ENCODE assay signal across 2 cellular contexts in the genomic region with DNA sequence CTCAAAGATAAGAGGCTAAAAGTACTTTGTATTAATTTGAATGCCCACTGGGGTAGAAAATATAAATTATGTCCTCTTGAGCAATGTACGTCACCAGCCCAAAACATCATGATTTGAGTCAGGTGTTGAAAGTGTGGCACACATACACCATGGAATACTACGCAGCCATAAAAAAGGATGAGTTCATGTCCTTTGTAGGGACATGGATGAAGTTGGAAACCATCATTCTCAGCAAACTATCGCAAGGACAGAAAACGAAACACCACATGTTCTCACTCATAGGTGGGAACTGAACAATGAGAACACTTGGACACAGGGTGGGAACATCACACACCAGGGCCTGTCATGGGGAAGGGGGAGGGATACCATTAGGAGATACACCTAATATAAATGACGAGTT.
A peak's percentile ranks its signal among the peaks of the same experiment; 100 is the strongest.
DNase-seq lines count a peak whose midpoint lies in the region; ATAC-seq, FAIRE-seq and TF ChIP-seq lines count a peak whose summit lies in the region.
"Not testable (repeated sequence)": the region's sequence is repeated elsewhere in the genome, so short reads cannot be mapped to it uniquely, and the experiment has no call there.

No MANE protein-coding gene starts in this region.

- not testable (repeated sequence) for H3K4me1 ChIP-seq in HEK293 (ENCODE audit: control insufficient read depth, insufficient read depth, low read length); K562 (replicated peaks in 1 of 2; ENCODE audit: control insufficient read depth in 2 of 2, insufficient read depth in 2 of 2, low read length in 2 of 2)

- not testable (repeated sequence) for BruUV-seq in K562 (replicated peaks; lab: Mats Ljungman, UMichigan)

- FAIRE-seq in K562 (lab: Jason Lieb, UNC): not testable (repeated sequence)

- not testable (repeated sequence) for ATAC-seq in K562

- TF ChIP-seq RAD21 in K562 (CRISPR knock-in tag; conservative IDR thresholded peaks at IDR 0.05 in 1 of 2, IDR thresholded peaks at IDR 0.05 in 1 of 2): not testable (repeated sequence)

- not testable (repeated sequence) for H3K9ac ChIP-seq in K562 (ENCODE audit: insufficient read depth in 1 of 2, low read depth in 2 of 2, low read length in 2 of 2)

- DNase-seq in K562 (ENCODE audit: extremely low read depth in 1 of 4, low spot score in 3 of 4): not testable (repeated sequence)

- not testable (repeated sequence) for H3K4me3 ChIP-seq in HEK293 (ENCODE audit: low read depth, low read length); K562

- in situ Hi-C loops in K562 (cut with MboI): not testable (repeated sequence)

- not testable (repeated sequence) for H3K27ac ChIP-seq in HEK293 (ENCODE audit: extremely low read depth, low read depth, low read length); K562 (ENCODE audit: extremely low read depth, low read depth, low read length)

- H3K79me2 ChIP-seq in K562 (ENCODE audit: control insufficient read depth, insufficient read depth, low read length): not testable (repeated sequence)

- H2AFZ ChIP-seq in K562 (ENCODE audit: low read depth, low read length): not testable (repeated sequence)

- CTCF ChIA-PET in HEK293 (lab: Yijun Ruan, JAX); K562 (lab: Yijun Ruan, JAX; ENCODE audit: low intra/inter-chr PET ratio): not testable (repeated sequence)

- not testable (repeated sequence) for H3K36me3 ChIP-seq in HEK293 (ENCODE audit: control insufficient read depth in 2 of 2, insufficient read depth in 1 of 2, low read length in 2 of 2); K562 (ENCODE audit: control insufficient read depth, insufficient read depth, low read length)

- intact Hi-C loops in K562 (cut with micrococcal nuclease): not testable (repeated sequence)

- TF ChIP-seq CTCF in HEK293 (tag by site-specific recombination; IDR thresholded peaks at IDR 0.05); K562 (IDR thresholded peaks at IDR 0.05 in 2 of 3, conservative IDR thresholded peaks at IDR 0.05 in 1 of 3; ENCODE audit: insufficient read depth in 2 of 3, low read depth in 1 of 3, low read length in 3 of 3): not testable (repeated sequence)

- not testable (repeated sequence) for H3K27me3 ChIP-seq in K562 (ENCODE audit: control insufficient read depth in 2 of 2, insufficient read depth in 2 of 2, low read length in 2 of 2)

- TF ChIP-seq POLR2A in K562 (conservative IDR thresholded peaks at IDR 0.05): not testable (repeated sequence)

- H3K4me2 ChIP-seq in K562 (ENCODE audit: insufficient read depth, low read length): not testable (repeated sequence)

- not testable (repeated sequence) for TF ChIP-seq EP300 in K562 (IDR thresholded peaks at IDR 0.05; ENCODE audit: low read length)

- WGBS in K562 (ENCODE audit: insufficient coverage, low coverage, missing lambda C conversion rate): 6% methylated on average over 3 of the region's 5 CpGs

- POLR2A ChIA-PET in HEK293 (lab: Yijun Ruan, JAX); K562 (lab: Yijun Ruan, JAX): not testable (repeated sequence)

- H3K9me3 ChIP-seq in HEK293 (ENCODE audit: control insufficient read depth, insufficient read depth, low read depth, low read length); K562 (replicated peaks; ENCODE audit: control insufficient read depth, insufficient read depth, low read depth, low read length): not testable (repeated sequence)

- H3K9me1 ChIP-seq in K562 (ENCODE audit: control insufficient read depth, insufficient read depth, low read length): not testable (repeated sequence)

- H4K20me1 ChIP-seq in K562 (replicated peaks; ENCODE audit: control insufficient read depth, insufficient read depth, low read length): not testable (repeated sequence)

TF ChIP-seq in HEK293, 187 proteins besides CTCF, POLR2A, EP300 and RAD21:
- TF ChIP-seq, protein P1, sequence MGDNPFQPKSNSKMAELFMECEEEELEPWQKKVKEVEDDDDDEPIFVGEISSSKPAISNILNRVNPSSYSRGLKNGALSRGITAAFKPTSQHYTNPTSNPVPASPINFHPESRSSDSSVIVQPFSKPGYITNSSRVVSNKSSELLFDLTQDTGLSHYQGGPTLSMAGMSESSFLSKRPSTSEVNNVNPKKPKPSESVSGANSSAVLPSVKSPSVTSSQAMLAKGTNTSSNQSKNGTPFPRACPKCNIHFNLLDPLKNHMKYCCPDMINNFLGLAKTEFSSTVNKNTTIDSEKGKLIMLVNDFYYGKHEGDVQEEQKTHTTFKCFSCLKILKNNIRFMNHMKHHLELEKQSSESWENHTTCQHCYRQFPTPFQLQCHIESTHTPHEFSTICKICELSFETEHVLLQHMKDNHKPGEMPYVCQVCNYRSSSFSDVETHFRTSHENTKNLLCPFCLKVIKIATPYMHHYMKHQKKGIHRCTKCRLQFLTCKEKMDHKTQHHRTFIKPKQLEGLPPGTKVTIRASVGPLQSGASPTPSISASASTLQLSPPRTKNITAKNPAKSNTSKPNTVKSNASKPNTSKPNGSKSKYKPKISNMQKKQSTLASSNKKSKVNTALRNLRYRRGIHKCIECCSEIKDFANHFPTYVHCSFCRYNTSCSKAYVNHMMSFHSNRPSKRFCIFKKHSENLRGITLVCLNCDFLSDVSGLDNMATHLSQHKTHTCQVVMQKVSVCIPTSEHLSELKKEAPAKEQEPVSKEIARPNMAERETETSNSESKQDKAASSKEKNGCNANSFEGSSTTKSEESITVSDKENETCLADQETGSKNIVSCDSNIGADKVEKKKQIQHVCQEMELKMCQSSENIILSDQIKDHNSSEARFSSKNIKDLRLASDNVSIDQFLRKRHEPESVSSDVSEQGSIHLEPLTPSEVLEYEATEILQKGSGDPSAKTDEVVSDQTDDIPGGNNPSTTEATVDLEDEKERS (tag by site-specific recombination; IDR thresholded peaks at IDR 0.05): peak; percentile 74; the same call in 1 of the 2 replicates
- peak; percentile 83 for TF ChIP-seq ZNF146 (tag by site-specific recombination; IDR thresholded peaks at IDR 0.05)
TF ChIP-seq in HEK293: peak in this region for 2; not testable (repeated sequence) for 185.

TF ChIP-seq in K562, 482 proteins besides CTCF, POLR2A, EP300 and RAD21:
- peak; percentile 20 for TF ChIP-seq ZNF146 (CRISPR knock-in tag; IDR thresholded peaks at IDR 0.05; ENCODE audit: unreplicated experiment)
TF ChIP-seq in K562: peak in this region for 1; not testable (repeated sequence) for 481.
